ENCODE assay signal across 1 cellular context in genomic region chr17:48488548-48489106, GRCh38.
TF ChIP-seq lines count a peak whose summit lies in the region.

No MANE protein-coding gene starts in this region.

TF ChIP-seq in K562, 482 proteins besides CTCF, POLR2A, EP300 and RAD21 (continued from another document and continues in another):
- TF ChIP-seq RREB1 (CRISPR knock-in tag; IDR thresholded peaks at IDR 0.05) (peak; percentile 78; the same call in 1 of the 2 replicates), RHOXF2B (CRISPR knock-in tag; conservative IDR thresholded peaks at IDR 0.05) (no peak), LCOR (CRISPR knock-in tag; IDR thresholded peaks at IDR 0.05) (no peak), HDAC1 (IDR thresholded peaks at IDR 0.05) (peak in 1 of 2 experiments; percentile 75; a peak in 2 of 4 replicates), ZC3H8 (IDR thresholded peaks at IDR 0.05) (no peak), PBX2 (CRISPR knock-in tag; IDR thresholded peaks at IDR 0.05; ENCODE audit: low read depth) (no peak), PBX2 (tag; conservative IDR thresholded peaks at IDR 0.05; ENCODE audit: low read depth) (0 out of 2 replicates have a peak, but pooled peaks have one; percentile 7), EHMT2 (IDR thresholded peaks at IDR 0.05) (0 out of 2 replicates have a peak, but pooled peaks have one; percentile 30), MAFG (tag; conservative IDR thresholded peaks at IDR 0.05) (peak; percentile 97), E2F3 (CRISPR knock-in tag; IDR thresholded peaks at IDR 0.05) (no peak), POU5F1 (IDR thresholded peaks at IDR 0.05; ENCODE audit: borderline replicate concordance, low read depth, low read length, partially characterized antibody) (no peak), ATF7 (IDR thresholded peaks at IDR 0.05) (0 out of 2 replicates have a peak, but pooled peaks have one; percentile 20), ZNF76 (CRISPR knock-in tag; IDR thresholded peaks at IDR 0.05; ENCODE audit: borderline replicate concordance) (no peak), ZEB2 (IDR thresholded peaks at IDR 0.05) (peak; percentile 57; the same call in 1 of the 2 replicates), L3MBTL2 (IDR thresholded peaks at IDR 0.05) (peak; percentile 66; the same call in 1 of the 2 replicates), CREB3 (tag; conservative IDR thresholded peaks at IDR 0.05; ENCODE audit: low read depth) (0 out of 2 replicates have a peak, but pooled peaks have one; percentile 34), SMARCB1 (IDR thresholded peaks at IDR 0.05; ENCODE audit: insufficient read length, low read depth) (no peak), ZBTB40 (IDR thresholded peaks at IDR 0.05) (peak; percentile 31; the same call in 1 of the 2 replicates), ZBTB40 (CRISPR knock-in tag; IDR thresholded peaks at IDR 0.05) (no peak), ZNF41 (CRISPR knock-in tag; conservative IDR thresholded peaks at IDR 0.05) (no peak), POLR2AphosphoS5 (IDR thresholded peaks at IDR 0.05; ENCODE audit: control insufficient read depth, insufficient read depth, low read depth, low read length) (peak; percentile 75; the same call in 1 of the 2 replicates), RB1 (IDR thresholded peaks at IDR 0.05; ENCODE audit: low read depth) (no peak), RNF219 (CRISPR knock-in tag; IDR thresholded peaks at IDR 0.05) (no peak), TAL1 (IDR thresholded peaks at IDR 0.05) (peak; percentile 91), NR2C2 (CRISPR knock-in tag; IDR thresholded peaks at IDR 0.05) (no peak), NR2C2 (tag; IDR thresholded peaks at IDR 0.05) (peak; percentile 24; the same call in 1 of the 2 replicates), E2F6 (IDR thresholded peaks at IDR 0.05; ENCODE audit: borderline replicate concordance in 1 of 2, extremely low read depth in 1 of 2, insufficient read depth in 1 of 2, insufficient read length in 1 of 2, low read depth in 1 of 2, low read length in 1 of 2, poor library complexity in 1 of 2, severe bottlenecking in 1 of 2) (peak in 1 of 2 experiments; percentile 32), NCOA4 (IDR thresholded peaks at IDR 0.05; ENCODE audit: partially characterized antibody) (no peak), MNT (conservative IDR thresholded peaks at IDR 0.05) (peak in 1 of 2 experiments; percentile 54; a peak in 1 of 4 replicates), CREBBP (IDR thresholded peaks at IDR 0.05; ENCODE audit: low read depth, low read length) (no peak)
